Comparison of ENCODE assay signal across 7 cellular contexts in genomic region chr9:120877276-120878034, GRCh38. TPM values are rescaled to one million over a fixed set of nuclear protein-coding genes. Genes with fewer than 3 reads are reported as not detected.
DNase-seq lines count a peak whose midpoint lies in the region; ATAC-seq and TF ChIP-seq lines count a peak whose summit lies in the region.

No MANE protein-coding gene starts in this region.

- H3K9me3 ChIP-seq in breast epithelium = no peaks in the 10 kb centered on the region

- peak; percentile 28 for TF ChIP-seq CTCF in GM13976 (IDR thresholded peaks at IDR 0.05; ENCODE audit: borderline replicate concordance, control extremely low read depth, extremely low read depth, insufficient read depth, missing control alignments)
- TF ChIP-seq CTCF in breast epithelium (IDR thresholded peaks at IDR 0.05) = no peak

- peak; percentile 53 for ATAC-seq in HG02759 (IDR thresholded peaks at IDR 0.05; ENCODE audit: unreplicated experiment)

- H3K36me3 ChIP-seq in breast epithelium = no peaks in the 10 kb centered on the region

- in situ Hi-C loops in GM13976 (cut with MboI; ENCODE audit: low sequenced_read_pairs, unreplicated experiment) = no loop called here

- TF ChIP-seq POLR2A in breast epithelium (IDR thresholded peaks at IDR 0.05) = no peak

- no peaks in the 10 kb centered on the region for H3K27me3 ChIP-seq in breast epithelium

- no peaks in the 10 kb centered on the region for H3K4me1 ChIP-seq in breast epithelium

- H3K4me3 ChIP-seq in breast epithelium = peak overlapping the region; percentile 69 to 84 (median 75)
- peak overlapping the region; percentile 52 to 77 (median 74) for H3K4me3 ChIP-seq in skin epidermis

- DNase-seq in GM13976 (ENCODE audit: low spot score) (peak; percentile 89), NCI-H1417 treated with DMSO at 0.1 percent for 48 hours (lab: John Stamatoyannopoulos, UW) (peak; percentile 69), T-helper 9 cell (peak; percentile 54), breast epithelium (ENCODE audit: low spot score in 2 of 2) (no peak), iPS-NIHi7 (ENCODE audit: extremely low spot score) (peak; percentile 65)

- peak overlapping the region; percentile 91 to 93 for H3K27ac ChIP-seq in breast epithelium
- peak overlapping the region; percentile 61 to 99 (median 92) for H3K27ac ChIP-seq in skin epidermis

- intact Hi-C loops in breast epithelium (cut with DNase I; ENCODE audit: low total_unique reads) = no loop called here

RNA-seq across cellular contexts. Expression of gene PHF19, which starts 0.5 kb away (rescaled TPM):
- 10 to 100 TPM; 16.5 to 33.1 (median 19.0) TPM for total RNA-seq in breast epithelium

RNA-seq across cellular contexts. Expression of gene PSMD5, which starts 34.7 kb away (rescaled TPM):
- 10 to 100 TPM; 48.3 to 54.1 (median 50.3) TPM for total RNA-seq in breast epithelium

RNA-seq across cellular contexts. Expression of gene TRAF1, which starts 49.1 kb away (rescaled TPM):
- 1 to 10 TPM; 4.9 to 8.6 (median 7.3) TPM for total RNA-seq in breast epithelium

Comparison
In these comparisons a context has a peak if more than half of its experiments do, and no peak if none do; other contexts are left out.
1. DNase-seq: peak in GM13976 (single experiment), NCI-H1417 treated with DMSO at 0.1 percent for 48 hours (single experiment), T-helper 9 cell (single experiment) and iPS-NIHi7 (single experiment); none in breast epithelium (0 of 2).